1 cellular context compared by ENCODE assay signal in genomic region chr20:45416917-45417316, GRCh38.
TF ChIP-seq lines count a peak whose summit lies in the region.

No MANE protein-coding gene starts in this region.

TF ChIP-seq in K562, 482 proteins besides CTCF, POLR2A, EP300 and RAD21:
- TF ChIP-seq GTF2E2 (tag; IDR thresholded peaks at IDR 0.05) (no peak), EGR1 (conservative IDR thresholded peaks at IDR 0.05) (no peak), ATF1 (CRISPR knock-in tag; IDR thresholded peaks at IDR 0.05) (no peak), ATF1 (tag; IDR thresholded peaks at IDR 0.05) (no peak), GTF2A2 (tag; IDR thresholded peaks at IDR 0.05) (no peak), HCFC1 (IDR thresholded peaks at IDR 0.05; ENCODE audit: low read depth, low read length) (no peak), SMAD2 (IDR thresholded peaks at IDR 0.05; ENCODE audit: low read depth, low read length) (no peak), HMGXB4 (CRISPR knock-in tag; IDR thresholded peaks at IDR 0.05) (no peak), ZNF511 (CRISPR knock-in tag; IDR thresholded peaks at IDR 0.05) (no peak), CBX1 (IDR thresholded peaks at IDR 0.05; ENCODE audit: low read depth) (no peak), ZNF12 (CRISPR knock-in tag; IDR thresholded peaks at IDR 0.05) (no peak)
TF ChIP-seq in K562: peak in this region for 0.
